Comparison of ENCODE assay signal across 1 cellular context in the genomic region with DNA sequence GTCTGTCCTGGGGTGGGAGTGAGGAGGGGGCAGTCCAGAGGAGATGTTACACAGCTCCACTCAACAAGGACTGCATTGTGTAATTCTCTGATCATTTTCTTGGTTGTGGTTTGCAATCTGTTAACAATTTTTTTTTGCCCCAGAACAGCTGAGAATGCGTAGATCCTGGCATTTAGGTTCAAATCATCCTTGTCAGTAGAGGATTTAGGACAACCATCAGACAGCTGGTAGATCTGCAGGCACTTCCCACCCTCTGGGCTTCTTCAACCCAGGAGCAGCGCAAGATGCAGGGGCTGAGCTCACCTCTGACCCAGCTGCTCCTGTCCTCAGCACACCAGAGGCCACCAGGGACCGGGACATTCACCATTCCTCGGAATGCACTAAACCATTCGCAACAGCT.
TF ChIP-seq lines count a peak whose summit lies in the region.

No MANE protein-coding gene starts in this region.

TF ChIP-seq in IMR-90, 13 proteins besides CTCF, POLR2A, EP300 and RAD21 (continued from another document):
- TF ChIP-seq, protein P1, sequence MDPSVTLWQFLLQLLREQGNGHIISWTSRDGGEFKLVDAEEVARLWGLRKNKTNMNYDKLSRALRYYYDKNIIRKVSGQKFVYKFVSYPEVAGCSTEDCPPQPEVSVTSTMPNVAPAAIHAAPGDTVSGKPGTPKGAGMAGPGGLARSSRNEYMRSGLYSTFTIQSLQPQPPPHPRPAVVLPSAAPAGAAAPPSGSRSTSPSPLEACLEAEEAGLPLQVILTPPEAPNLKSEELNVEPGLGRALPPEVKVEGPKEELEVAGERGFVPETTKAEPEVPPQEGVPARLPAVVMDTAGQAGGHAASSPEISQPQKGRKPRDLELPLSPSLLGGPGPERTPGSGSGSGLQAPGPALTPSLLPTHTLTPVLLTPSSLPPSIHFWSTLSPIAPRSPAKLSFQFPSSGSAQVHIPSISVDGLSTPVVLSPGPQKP (IDR thresholded peaks at IDR 0.05; ENCODE audit: borderline replicate concordance, low read depth, low read length): no peak
- TF ChIP-seq BHLHE40 (IDR thresholded peaks at IDR 0.05; ENCODE audit: low read depth, low read length): no peak
- no peak for TF ChIP-seq SMC3 (IDR thresholded peaks at IDR 0.05; ENCODE audit: low read depth, low read length)
- no peak for TF ChIP-seq NFE2L2 (IDR thresholded peaks at IDR 0.05; ENCODE audit: low read depth, low read length)
- TF ChIP-seq MXI1 (IDR thresholded peaks at IDR 0.05; ENCODE audit: borderline replicate concordance, low read depth, low read length): no peak
- TF ChIP-seq CHD1 (IDR thresholded peaks at IDR 0.05; ENCODE audit: low read depth, low read length): no peak
- TF ChIP-seq, protein P2, sequence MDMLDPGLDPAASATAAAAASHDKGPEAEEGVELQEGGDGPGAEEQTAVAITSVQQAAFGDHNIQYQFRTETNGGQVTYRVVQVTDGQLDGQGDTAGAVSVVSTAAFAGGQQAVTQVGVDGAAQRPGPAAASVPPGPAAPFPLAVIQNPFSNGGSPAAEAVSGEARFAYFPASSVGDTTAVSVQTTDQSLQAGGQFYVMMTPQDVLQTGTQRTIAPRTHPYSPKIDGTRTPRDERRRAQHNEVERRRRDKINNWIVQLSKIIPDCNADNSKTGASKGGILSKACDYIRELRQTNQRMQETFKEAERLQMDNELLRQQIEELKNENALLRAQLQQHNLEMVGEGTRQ (IDR thresholded peaks at IDR 0.05; ENCODE audit: low read depth, low read length): no peak
TF ChIP-seq in IMR-90: peak in this region for 0.
